ENCODE assay signal across 8 cellular contexts in genomic region chr6:11231564-11232176, GRCh38. TPM values are rescaled to one million over a fixed set of nuclear protein-coding genes. Genes with fewer than 3 reads are reported as not detected.
DNase-seq lines count a peak whose midpoint lies in the region; ATAC-seq and TF ChIP-seq lines count a peak whose summit lies in the region.

No MANE protein-coding gene starts in this region.

- CTCF ChIA-PET in activated CD4-positive, alpha-beta T cell treated with anti-CD3 and anti-CD28 coated beads for 36 hours (lab: Charles Lee) = interaction anchor here (0.6 to 1.7 kb wide), 8 partner anchors 33 to 307 kb away, joined by 3 to 6 read pairs (median 4); no protein-coding TSS in a partner anchor

- no peak for ATAC-seq in activated CD4-positive, alpha-beta T cell treated with anti-CD3 and anti-CD28 coated beads for 36 hours
- no peak for ATAC-seq in stimulated activated naive B cell treated with anti-CD40 and anti-IgM and Interleukin-4, amounts not matched to agents 10 μg/mL and 1 μg/mL and 100 μg/mL, for 72 hours (replicated peaks)
- ATAC-seq in GM21360 (IDR thresholded peaks at IDR 0.05; ENCODE audit: unreplicated experiment) = no peak

- H3K36me3 Mint-ChIP-seq in activated CD4-positive, alpha-beta T cell treated with anti-CD3 and anti-CD28 coated beads for 36 hours (ENCODE audit: low read depth) = peaks cover 6% of the 10 kb centered on the region
- peaks cover 2 to 6% of the 10 kb centered on the region in 2 donors for H3K36me3 Mint-ChIP-seq in stimulated activated naive B cell treated with anti-CD40 and anti-IgM and Interleukin-4, amounts not matched to agents 10 μg/mL and 1 μg/mL and 100 μg/mL, for 72 hours

- H3K4me3 ChIP-seq in ascending aorta = peak overlapping the region; percentile 77 to 98

- H3K27me3 ChIP-seq in ascending aorta = no peaks in the 10 kb centered on the region

- peaks cover 59% of the 10 kb centered on the region for H3K4me1 Mint-ChIP-seq in activated CD4-positive, alpha-beta T cell treated with anti-CD3 and anti-CD28 coated beads for 36 hours
- peaks cover 32 to 49% of the 10 kb centered on the region in 2 donors for H3K4me1 Mint-ChIP-seq in stimulated activated naive B cell treated with anti-CD40 and anti-IgM and Interleukin-4, amounts not matched to agents 10 μg/mL and 1 μg/mL and 100 μg/mL, for 72 hours

- no peak for TF ChIP-seq CTCF in ascending aorta (IDR thresholded peaks at IDR 0.05)

- H3K27ac Mint-ChIP-seq in activated CD4-positive, alpha-beta T cell treated with anti-CD3 and anti-CD28 coated beads for 36 hours = peak overlapping the region; percentile 95
- H3K27ac Mint-ChIP-seq in stimulated activated naive B cell treated with anti-CD40 and anti-IgM and Interleukin-4, amounts not matched to agents 10 μg/mL and 1 μg/mL and 100 μg/mL, for 72 hours = peak overlapping the region; percentile 89

- no peaks in the 10 kb centered on the region for H3K27me3 Mint-ChIP-seq in activated CD4-positive, alpha-beta T cell treated with anti-CD3 and anti-CD28 coated beads for 36 hours
- no peaks in the 10 kb centered on the region for H3K27me3 Mint-ChIP-seq in stimulated activated naive B cell treated with anti-CD40 and anti-IgM and Interleukin-4, amounts not matched to agents 10 μg/mL and 1 μg/mL and 100 μg/mL, for 72 hours

- POLR2A ChIA-PET in activated CD4-positive, alpha-beta T cell treated with anti-CD3 and anti-CD28 coated beads for 36 hours (lab: Charles Lee) = interaction anchor here (1.3 to 1.7 kb wide), 4 partner anchors 14 to 135 kb away, joined by 3 to 7 read pairs (median 4); no protein-coding TSS in a partner anchor

- peaks cover 10 to 19% of the 10 kb centered on the region in 2 donors for H3K4me1 ChIP-seq in ascending aorta

- H3K36me3 ChIP-seq in ascending aorta = peaks cover 13 to 24% of the 10 kb centered on the region in 2 donors

- DNase-seq in activated CD4-positive, alpha-beta T cell treated with anti-CD3 and anti-CD28 coated beads for 36 hours = no peak
- DNase-seq in activated CD4-positive, alpha-beta T cell treated with anti-CD3 and anti-CD28 coated beads for 1 hour = no peak
- DNase-seq in ascending aorta (ENCODE audit: low spot score in 2 of 2) (no peak), iPS-NIHi11 (ENCODE audit: low spot score) (peak; percentile 43), hypothalamus (lab: John Stamatoyannopoulos, UW) (no peak), NCI-H1092 treated with DMSO at 0.1 percent for 48 hours (lab: John Stamatoyannopoulos, UW) (no peak)
- DNase-seq in stimulated activated naive B cell treated with anti-CD40 and anti-IgM and Interleukin-4, amounts not matched to agents 10 μg/mL and 1 μg/mL and 100 μg/mL, for 72 hours = no peak

- intact Hi-C loops in activated CD4-positive, alpha-beta T cell treated with anti-CD3 and anti-CD28 coated beads for 36 hours (cut with DNase I, micrococcal nuclease) = loop anchor here (1.0 to 10.0 kb wide), 15 partner anchors 45 to 537 kb away; partner anchors contain the start of genes C6orf52 (in 1 of the 2), MAK (in 1 of the 2) and PAK1IP1 (in 1 of the 2)
- intact Hi-C loops in ascending aorta (cut with DNase I) = loop anchor here (2.0 to 5.0 kb wide), 9 partner anchors 17 to 265 kb away; no protein-coding TSS in a partner anchor

- peak overlapping the region; percentile 91 to 95 for H3K27ac ChIP-seq in ascending aorta

- H3K9me3 Mint-ChIP-seq in activated CD4-positive, alpha-beta T cell treated with anti-CD3 and anti-CD28 coated beads for 36 hours (ENCODE audit: low read depth) = no peaks in the 10 kb centered on the region
- H3K9me3 Mint-ChIP-seq in stimulated activated naive B cell treated with anti-CD40 and anti-IgM and Interleukin-4, amounts not matched to agents 10 μg/mL and 1 μg/mL and 100 μg/mL, for 72 hours = peaks cover 0 to under 1% of the 10 kb centered on the region in 2 donors

- no peaks in the 10 kb centered on the region for H3K9me3 ChIP-seq in ascending aorta

- H3K4me3 Mint-ChIP-seq in activated CD4-positive, alpha-beta T cell treated with anti-CD3 and anti-CD28 coated beads for 36 hours = peak overlapping the region; percentile 81
- peak overlapping the region; percentile 84 to 89 for H3K4me3 Mint-ChIP-seq in stimulated activated naive B cell treated with anti-CD40 and anti-IgM and Interleukin-4, amounts not matched to agents 10 μg/mL and 1 μg/mL and 100 μg/mL, for 72 hours

RNA-seq across cellular contexts. Expression of gene NEDD9, which starts 0.8 kb away (rescaled TPM):
- 10 to 100 TPM; 23.6 to 27.3 TPM for total RNA-seq in activated CD4-positive, alpha-beta T cell treated with anti-CD3 and anti-CD28 coated beads for 36 hours
- 150 TPM for total RNA-seq in ascending aorta
